In the genomic region with DNA sequence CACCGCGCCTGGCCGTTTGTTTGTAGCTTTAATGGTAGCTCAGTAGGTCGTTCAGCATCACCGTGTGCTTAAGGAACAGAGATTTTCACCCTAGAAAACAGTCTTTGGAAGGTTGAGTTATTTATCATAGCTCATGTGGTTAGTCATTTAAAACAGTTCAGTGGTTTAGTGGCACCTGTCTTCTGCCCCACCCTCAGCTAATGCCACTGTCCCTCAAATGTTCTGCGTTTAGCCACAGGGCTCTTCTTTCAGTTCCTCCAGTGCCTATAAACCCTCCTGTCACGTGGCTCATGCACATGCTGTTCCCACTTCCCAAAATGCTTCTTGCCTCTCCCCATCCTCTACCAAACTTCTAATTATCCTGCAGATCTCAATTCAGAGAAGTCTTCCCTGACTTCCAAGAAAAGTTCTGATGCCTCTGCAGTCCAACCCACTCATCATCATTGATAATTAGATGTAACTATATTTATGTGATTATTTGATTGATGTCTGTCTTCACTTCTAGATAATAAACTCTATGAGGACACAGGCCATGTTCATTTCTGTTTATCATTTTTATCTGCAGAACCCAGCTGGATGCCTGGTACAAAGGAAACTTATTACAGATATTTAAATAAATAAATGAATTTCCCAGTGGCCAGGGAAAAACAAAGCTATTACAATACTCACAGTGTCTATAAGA, we compare ENCODE assay signal across 1 cellular context.
TF ChIP-seq lines count a peak whose summit lies in the region.

No MANE protein-coding gene starts in this region.

TF ChIP-seq in HepG2, 621 proteins besides CTCF, POLR2A, EP300 and RAD21 (continued from another document):
- TF ChIP-seq, protein P1, sequence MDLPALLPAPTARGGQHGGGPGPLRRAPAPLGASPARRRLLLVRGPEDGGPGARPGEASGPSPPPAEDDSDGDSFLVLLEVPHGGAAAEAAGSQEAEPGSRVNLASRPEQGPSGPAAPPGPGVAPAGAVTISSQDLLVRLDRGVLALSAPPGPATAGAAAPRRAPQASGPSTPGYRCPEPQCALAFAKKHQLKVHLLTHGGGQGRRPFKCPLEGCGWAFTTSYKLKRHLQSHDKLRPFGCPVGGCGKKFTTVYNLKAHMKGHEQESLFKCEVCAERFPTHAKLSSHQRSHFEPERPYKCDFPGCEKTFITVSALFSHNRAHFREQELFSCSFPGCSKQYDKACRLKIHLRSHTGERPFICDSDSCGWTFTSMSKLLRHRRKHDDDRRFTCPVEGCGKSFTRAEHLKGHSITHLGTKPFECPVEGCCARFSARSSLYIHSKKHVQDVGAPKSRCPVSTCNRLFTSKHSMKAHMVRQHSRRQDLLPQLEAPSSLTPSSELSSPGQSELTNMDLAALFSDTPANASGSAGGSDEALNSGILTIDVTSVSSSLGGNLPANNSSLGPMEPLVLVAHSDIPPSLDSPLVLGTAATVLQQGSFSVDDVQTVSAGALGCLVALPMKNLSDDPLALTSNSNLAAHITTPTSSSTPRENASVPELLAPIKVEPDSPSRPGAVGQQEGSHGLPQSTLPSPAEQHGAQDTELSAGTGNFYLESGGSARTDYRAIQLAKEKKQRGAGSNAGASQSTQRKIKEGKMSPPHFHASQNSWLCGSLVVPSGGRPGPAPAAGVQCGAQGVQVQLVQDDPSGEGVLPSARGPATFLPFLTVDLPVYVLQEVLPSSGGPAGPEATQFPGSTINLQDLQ (CRISPR knock-in tag; IDR thresholded peaks at IDR 0.05), result no peak
- TF ChIP-seq XRCC5 (optimal IDR thresholded peaks at IDR 0.05; ENCODE audit: low read length), result no peak
- no peak for TF ChIP-seq ZNF225 (CRISPR knock-in tag; IDR thresholded peaks at IDR 0.05)
- TF ChIP-seq ZFYVE20 (CRISPR knock-in tag; IDR thresholded peaks at IDR 0.05; ENCODE audit: borderline replicate concordance, low read depth), result no peak
- TF ChIP-seq HES4 (CRISPR knock-in tag; IDR thresholded peaks at IDR 0.05; ENCODE audit: borderline replicate concordance), result no peak
- TF ChIP-seq PHF8 (CRISPR knock-in tag; IDR thresholded peaks at IDR 0.05), result no peak
- TF ChIP-seq SRSF4 (IDR thresholded peaks at IDR 0.05; ENCODE audit: low read depth, low read length, poor library complexity, severe bottlenecking), result no peak
- TF ChIP-seq, protein P2, sequence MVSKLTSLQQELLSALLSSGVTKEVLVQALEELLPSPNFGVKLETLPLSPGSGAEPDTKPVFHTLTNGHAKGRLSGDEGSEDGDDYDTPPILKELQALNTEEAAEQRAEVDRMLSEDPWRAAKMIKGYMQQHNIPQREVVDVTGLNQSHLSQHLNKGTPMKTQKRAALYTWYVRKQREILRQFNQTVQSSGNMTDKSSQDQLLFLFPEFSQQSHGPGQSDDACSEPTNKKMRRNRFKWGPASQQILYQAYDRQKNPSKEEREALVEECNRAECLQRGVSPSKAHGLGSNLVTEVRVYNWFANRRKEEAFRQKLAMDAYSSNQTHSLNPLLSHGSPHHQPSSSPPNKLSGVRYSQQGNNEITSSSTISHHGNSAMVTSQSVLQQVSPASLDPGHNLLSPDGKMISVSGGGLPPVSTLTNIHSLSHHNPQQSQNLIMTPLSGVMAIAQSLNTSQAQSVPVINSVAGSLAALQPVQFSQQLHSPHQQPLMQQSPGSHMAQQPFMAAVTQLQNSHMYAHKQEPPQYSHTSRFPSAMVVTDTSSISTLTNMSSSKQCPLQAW (CRISPR knock-in tag; IDR thresholded peaks at IDR 0.05), result no peak
- TF ChIP-seq, protein P3, sequence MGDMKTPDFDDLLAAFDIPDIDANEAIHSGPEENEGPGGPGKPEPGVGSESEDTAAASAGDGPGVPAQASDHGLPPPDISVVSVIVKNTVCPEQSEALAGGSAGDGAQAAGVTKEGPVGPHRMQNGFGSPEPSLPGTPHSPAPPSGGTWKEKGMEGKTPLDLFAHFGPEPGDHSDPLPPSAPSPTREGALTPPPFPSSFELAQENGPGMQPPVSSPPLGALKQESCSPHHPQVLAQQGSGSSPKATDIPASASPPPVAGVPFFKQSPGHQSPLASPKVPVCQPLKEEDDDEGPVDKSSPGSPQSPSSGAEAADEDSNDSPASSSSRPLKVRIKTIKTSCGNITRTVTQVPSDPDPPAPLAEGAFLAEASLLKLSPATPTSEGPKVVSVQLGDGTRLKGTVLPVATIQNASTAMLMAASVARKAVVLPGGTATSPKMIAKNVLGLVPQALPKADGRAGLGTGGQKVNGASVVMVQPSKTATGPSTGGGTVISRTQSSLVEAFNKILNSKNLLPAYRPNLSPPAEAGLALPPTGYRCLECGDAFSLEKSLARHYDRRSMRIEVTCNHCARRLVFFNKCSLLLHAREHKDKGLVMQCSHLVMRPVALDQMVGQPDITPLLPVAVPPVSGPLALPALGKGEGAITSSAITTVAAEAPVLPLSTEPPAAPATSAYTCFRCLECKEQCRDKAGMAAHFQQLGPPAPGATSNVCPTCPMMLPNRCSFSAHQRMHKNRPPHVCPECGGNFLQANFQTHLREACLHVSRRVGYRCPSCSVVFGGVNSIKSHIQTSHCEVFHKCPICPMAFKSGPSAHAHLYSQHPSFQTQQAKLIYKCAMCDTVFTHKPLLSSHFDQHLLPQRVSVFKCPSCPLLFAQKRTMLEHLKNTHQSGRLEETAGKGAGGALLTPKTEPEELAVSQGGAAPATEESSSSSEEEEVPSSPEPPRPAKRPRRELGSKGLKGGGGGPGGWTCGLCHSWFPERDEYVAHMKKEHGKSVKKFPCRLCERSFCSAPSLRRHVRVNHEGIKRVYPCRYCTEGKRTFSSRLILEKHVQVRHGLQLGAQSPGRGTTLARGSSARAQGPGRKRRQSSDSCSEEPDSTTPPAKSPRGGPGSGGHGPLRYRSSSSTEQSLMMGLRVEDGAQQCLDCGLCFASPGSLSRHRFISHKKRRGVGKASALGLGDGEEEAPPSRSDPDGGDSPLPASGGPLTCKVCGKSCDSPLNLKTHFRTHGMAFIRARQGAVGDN (CRISPR knock-in tag; IDR thresholded peaks at IDR 0.05), result no peak
- TF ChIP-seq, protein P4, sequence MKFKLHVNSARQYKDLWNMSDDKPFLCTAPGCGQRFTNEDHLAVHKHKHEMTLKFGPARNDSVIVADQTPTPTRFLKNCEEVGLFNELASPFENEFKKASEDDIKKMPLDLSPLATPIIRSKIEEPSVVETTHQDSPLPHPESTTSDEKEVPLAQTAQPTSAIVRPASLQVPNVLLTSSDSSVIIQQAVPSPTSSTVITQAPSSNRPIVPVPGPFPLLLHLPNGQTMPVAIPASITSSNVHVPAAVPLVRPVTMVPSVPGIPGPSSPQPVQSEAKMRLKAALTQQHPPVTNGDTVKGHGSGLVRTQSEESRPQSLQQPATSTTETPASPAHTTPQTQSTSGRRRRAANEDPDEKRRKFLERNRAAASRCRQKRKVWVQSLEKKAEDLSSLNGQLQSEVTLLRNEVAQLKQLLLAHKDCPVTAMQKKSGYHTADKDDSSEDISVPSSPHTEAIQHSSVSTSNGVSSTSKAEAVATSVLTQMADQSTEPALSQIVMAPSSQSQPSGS (CRISPR knock-in tag; IDR thresholded peaks at IDR 0.05), result no peak
- TF ChIP-seq RFXANK (CRISPR knock-in tag; IDR thresholded peaks at IDR 0.05), result no peak
- no peak for TF ChIP-seq ZNF713 (CRISPR knock-in tag; IDR thresholded peaks at IDR 0.05)
TF ChIP-seq in HepG2: peak in this region for 0.
